ENCODE assay signal across 10 cellular contexts in the genomic region with DNA sequence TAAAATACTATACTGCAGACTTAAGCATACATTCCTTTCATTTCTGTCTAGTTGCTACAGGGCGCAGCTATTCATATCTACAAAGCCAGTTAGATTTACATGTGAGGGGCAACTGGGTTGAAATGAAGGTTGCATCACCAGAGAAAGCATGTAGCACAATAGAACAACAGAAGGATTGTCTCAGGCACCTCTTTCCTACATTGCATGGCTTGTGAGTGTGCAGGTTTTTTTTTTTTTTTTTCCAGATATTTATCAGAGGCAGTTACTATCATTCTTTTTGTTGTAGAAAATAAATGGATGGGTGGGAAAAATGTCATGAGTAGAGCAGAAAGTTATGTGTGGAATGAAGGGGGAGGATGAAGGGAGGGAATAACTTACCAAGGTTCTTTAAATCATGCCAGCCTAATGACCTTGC.
A peak's percentile ranks its signal among the peaks of the same experiment; 100 is the strongest.
DNase-seq lines count a peak whose midpoint lies in the region; ATAC-seq and TF ChIP-seq lines count a peak whose summit lies in the region.
"Had no signal": no experiment of that assay in that cellular context is flagged by ENCODE, and none has a peak within 500 bp of the region (broad histone marks: within the 10 kb centered on the region; RNA-seq: fewer than 3 reads in every experiment).

No MANE protein-coding gene starts in this region.

- H3K79me2 ChIP-seq in H9 (ENCODE audit: insufficient read depth, low read length): no peaks in the 10 kb centered on the region
- H3K79me2 ChIP-seq: parathyroid adenoma had no signal

- no peak overlapping the region for H3K56ac ChIP-seq in H9 (ENCODE audit: insufficient read length, low read depth, low read length)

- H3K4me1 ChIP-seq in H9 (ENCODE audit: insufficient read depth, low read length) (no peaks in the 10 kb centered on the region; the same call in 1 of the 2 replicates), SJCRH30 (peaks cover 27% of the 10 kb centered on the region)
- H3K4me1 ChIP-seq: parathyroid adenoma had no signal

- H3K4ac ChIP-seq in H9 (ENCODE audit: low read depth, low read length): no peak overlapping the region

- no peaks in the 10 kb centered on the region for H3K23me2 ChIP-seq in H9 (ENCODE audit: insufficient read length, low read depth, low read length, poor library complexity, severe bottlenecking)

- no peak for TF ChIP-seq CTCF in H9 (conservative IDR thresholded peaks at IDR 0.05)

- no peak overlapping the region for H2BK12ac ChIP-seq in H9 (ENCODE audit: insufficient read length, low read depth, low read length)

- H4K5ac ChIP-seq in H9 (ENCODE audit: insufficient read length, low read depth, low read length): no peak overlapping the region

- no peak overlapping the region for H3K9ac ChIP-seq in H9 (ENCODE audit: extremely low read depth, insufficient read length, low read length)
- H3K9ac ChIP-seq: parathyroid adenoma had no signal

- H2BK5ac ChIP-seq in H9 (ENCODE audit: insufficient read length, low read length): no peak overlapping the region

- no peak overlapping the region for H4K91ac ChIP-seq in H9 (ENCODE audit: insufficient read length, low read depth, low read length)

- H3K9me3 ChIP-seq in H9 (ENCODE audit: control insufficient read depth, low read depth, low read length) (no peaks in the 10 kb centered on the region), SJCRH30 (replicated peaks) (no peaks in the 10 kb centered on the region)

- no peak overlapping the region for H2BK15ac ChIP-seq in H9 (ENCODE audit: low read depth, low read length)

- H3K27ac Mint-ChIP-seq in H9: peak overlapping the region; percentile 25 to 95 (median 85); a peak in 3 of 7 replicates
- H3K27ac Mint-ChIP-seq: activated naive CD8-positive, alpha-beta T cell treated with anti-CD3 and anti-CD28 coated beads, Interleukin-2, amount 50 U/mL, for 24 hours had no signal

- H3K14ac ChIP-seq in H9 (ENCODE audit: insufficient read depth, low read length): no peak overlapping the region

- H4K8ac ChIP-seq in H9 (replicated peaks; ENCODE audit: insufficient read length, low read depth, low read length): no peak overlapping the region

- H3K4me3 Mint-ChIP-seq in H9: no peak overlapping the region
- H3K4me3 Mint-ChIP-seq: activated naive CD8-positive, alpha-beta T cell treated with anti-CD3 and anti-CD28 coated beads, Interleukin-2, amount 50 U/mL, for 24 hours had no signal

- H3K79me1 ChIP-seq in H9 (ENCODE audit: insufficient read depth, low read depth, low read length, poor library complexity, severe bottlenecking): no peaks in the 10 kb centered on the region

- H3T11ph ChIP-seq in H9 (ENCODE audit: low read length): no peak overlapping the region

- H3K27me3 Mint-ChIP-seq in H9 (ENCODE audit: low read depth): no peaks in the 10 kb centered on the region
- H3K27me3 Mint-ChIP-seq: activated naive CD8-positive, alpha-beta T cell treated with anti-CD3 and anti-CD28 coated beads, Interleukin-2, amount 50 U/mL, for 24 hours had no signal

- H3K18ac ChIP-seq in H9 (ENCODE audit: insufficient read length, low read depth, low read length): no peak overlapping the region

- no peak overlapping the region for H3K23ac ChIP-seq in H9 (ENCODE audit: insufficient read length, low read depth, low read length)

- H4K20me1 ChIP-seq in H9 (ENCODE audit: control insufficient read depth, insufficient read depth, insufficient read length): no peaks in the 10 kb centered on the region

- H3K4me1 Mint-ChIP-seq in H9: peaks cover 9 to 10% of the 10 kb centered on the region in 2 experiments
- H3K4me1 Mint-ChIP-seq: activated naive CD8-positive, alpha-beta T cell treated with anti-CD3 and anti-CD28 coated beads, Interleukin-2, amount 50 U/mL, for 24 hours had no signal

- no peak overlapping the region for H3K4me3 ChIP-seq in SJCRH30

- H2AK5ac ChIP-seq in H9 (ENCODE audit: insufficient read length, low read length): no peak overlapping the region

- WGBS in H9 (ENCODE audit: extremely low coverage, insufficient read length, low lambda C conversion rate): no CpG with 5 or more reads among the region's 1 CpG

- DNase-seq in H9 (no peak), SJCRH30 (peak; percentile 38 to 62), fibroblast of the conjunctiva (ENCODE audit: low read depth) (peak; percentile 13), retina (peak; percentile 20), COLO668 (lab: John Stamatoyannopoulos, UW; ENCODE audit: unreplicated experiment) (no peak)
- DNase-seq: activated naive CD8-positive, alpha-beta T cell treated with anti-CD3 and anti-CD28 coated beads, Interleukin-2, amount 50 U/mL, for 24 hours; hypothalamus had no signal

- H2BK120ac ChIP-seq in H9 (ENCODE audit: low read depth, low read length, poor library complexity, severe bottlenecking): no peak overlapping the region

- H3K27me3 ChIP-seq in H9 (ENCODE audit: insufficient read depth, low read length) (no peaks in the 10 kb centered on the region), SJCRH30 (no peaks in the 10 kb centered on the region)

- no peak for ATAC-seq in HG02610 (IDR thresholded peaks at IDR 0.05; ENCODE audit: unreplicated experiment)
- ATAC-seq in GM21825 (IDR thresholded peaks at IDR 0.05; ENCODE audit: unreplicated experiment): no peak
- ATAC-seq: activated naive CD8-positive, alpha-beta T cell treated with anti-CD3 and anti-CD28 coated beads, Interleukin-2, amount 50 U/mL, for 24 hours had no signal

- H3K27ac ChIP-seq in H9 (ENCODE audit: insufficient read length, low read depth, low read length) (no peak overlapping the region), SJCRH30 (peak overlapping the region; percentile 48)
- H3K27ac ChIP-seq: parathyroid adenoma had no signal

- no peak overlapping the region for H2BK20ac ChIP-seq in H9 (ENCODE audit: low read depth, low read length, poor library complexity, severe bottlenecking)

- H3K9me3 Mint-ChIP-seq in H9: no peaks in the 10 kb centered on the region
- H3K9me3 Mint-ChIP-seq: activated naive CD8-positive, alpha-beta T cell treated with anti-CD3 and anti-CD28 coated beads, Interleukin-2, amount 50 U/mL, for 24 hours had no signal

- H3K4me2 ChIP-seq in H9 (ENCODE audit: insufficient read depth, insufficient read length, low read length): no peak overlapping the region

- H2AFZ ChIP-seq in H9 (ENCODE audit: low read length): no peak overlapping the region
- H2AFZ ChIP-seq: parathyroid adenoma had no signal

- H3K36me3 ChIP-seq in SJCRH30: no peaks in the 10 kb centered on the region

- no peaks in the 10 kb centered on the region for H3K36me3 Mint-ChIP-seq in H9 (ENCODE audit: insufficient read depth in 1 of 3, low read depth in 3 of 3)

Comparison
In these comparisons a context has a peak if more than half of its experiments do, and no peak if none do; other contexts are left out.
1. DNase-seq: peak in SJCRH30 (2 of 2), fibroblast of the conjunctiva (single experiment) and retina (single experiment); none in H9 (single experiment) and COLO668 (single experiment).